In the genomic region with DNA sequence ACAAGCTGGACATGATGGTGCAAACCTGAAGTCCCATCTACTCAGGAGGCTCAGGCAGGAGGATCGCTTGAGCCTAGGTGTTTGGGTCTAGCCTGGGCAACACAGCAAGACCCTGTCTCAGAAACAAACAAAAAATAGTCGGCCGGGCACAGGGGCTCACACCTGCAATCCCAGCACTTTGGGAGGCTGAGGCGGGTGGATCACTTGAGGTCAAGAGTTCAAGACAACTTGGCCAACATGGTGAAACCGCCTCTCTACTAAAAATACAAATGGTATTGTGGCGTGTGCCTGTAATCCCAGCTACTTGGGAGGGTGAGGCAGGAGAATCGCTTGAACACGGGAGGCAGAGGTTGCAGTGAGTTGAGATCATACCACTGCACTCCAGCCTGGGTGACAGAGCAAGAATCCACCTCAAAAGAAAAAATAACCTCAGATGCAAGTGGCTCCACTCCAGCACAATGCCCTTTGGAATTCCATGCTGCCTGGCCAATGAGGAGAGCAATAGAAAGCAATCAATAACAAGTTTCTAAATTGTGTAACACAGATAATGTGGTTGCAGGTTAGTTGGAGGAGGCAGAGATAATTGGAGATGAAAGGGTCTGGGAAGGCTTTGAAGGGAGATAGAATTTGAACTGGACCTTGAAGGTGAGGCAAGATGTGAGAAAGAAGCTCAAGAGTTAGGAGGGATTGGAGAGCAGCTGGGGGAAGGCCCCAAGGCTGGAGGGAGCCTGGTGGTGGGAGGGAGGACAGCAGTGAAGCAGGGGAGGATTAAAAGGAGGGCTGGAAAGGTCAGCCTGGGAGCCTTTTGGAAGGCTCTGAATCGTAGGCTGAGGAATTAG, we compare ENCODE assay signal across 1 cellular context.
TF ChIP-seq lines count a peak whose summit lies in the region.

No MANE protein-coding gene starts in this region.

TF ChIP-seq in liver, 16 proteins besides CTCF, POLR2A, EP300 and RAD21 (continued from another document):
- TF ChIP-seq ZBTB33 (IDR thresholded peaks at IDR 0.05) (peak; percentile 75), GABPA (IDR thresholded peaks at IDR 0.05 in 1 of 2, conservative IDR thresholded peaks at IDR 0.05 in 1 of 2) (peak in 1 of 2 donors; percentile 70), SP1 (IDR thresholded peaks at IDR 0.05) (peak; percentile 86), FOXA1 (IDR thresholded peaks at IDR 0.05) (no peak), YY1 (IDR thresholded peaks at IDR 0.05) (peak; percentile 66), RXRA (IDR thresholded peaks at IDR 0.05) (peak; percentile 91 to 96), EGR1 (IDR thresholded peaks at IDR 0.05; ENCODE audit: low read depth in 2 of 2) (no peak), NR2F2 (IDR thresholded peaks at IDR 0.05) (peak; percentile 58), JUND (IDR thresholded peaks at IDR 0.05) (peak in 1 of 2 donors; percentile 88), ATF3 (IDR thresholded peaks at IDR 0.05) (peak; percentile 45), TAF1 (conservative IDR thresholded peaks at IDR 0.05) (no peak)
- TF ChIP-seq, protein P1, sequence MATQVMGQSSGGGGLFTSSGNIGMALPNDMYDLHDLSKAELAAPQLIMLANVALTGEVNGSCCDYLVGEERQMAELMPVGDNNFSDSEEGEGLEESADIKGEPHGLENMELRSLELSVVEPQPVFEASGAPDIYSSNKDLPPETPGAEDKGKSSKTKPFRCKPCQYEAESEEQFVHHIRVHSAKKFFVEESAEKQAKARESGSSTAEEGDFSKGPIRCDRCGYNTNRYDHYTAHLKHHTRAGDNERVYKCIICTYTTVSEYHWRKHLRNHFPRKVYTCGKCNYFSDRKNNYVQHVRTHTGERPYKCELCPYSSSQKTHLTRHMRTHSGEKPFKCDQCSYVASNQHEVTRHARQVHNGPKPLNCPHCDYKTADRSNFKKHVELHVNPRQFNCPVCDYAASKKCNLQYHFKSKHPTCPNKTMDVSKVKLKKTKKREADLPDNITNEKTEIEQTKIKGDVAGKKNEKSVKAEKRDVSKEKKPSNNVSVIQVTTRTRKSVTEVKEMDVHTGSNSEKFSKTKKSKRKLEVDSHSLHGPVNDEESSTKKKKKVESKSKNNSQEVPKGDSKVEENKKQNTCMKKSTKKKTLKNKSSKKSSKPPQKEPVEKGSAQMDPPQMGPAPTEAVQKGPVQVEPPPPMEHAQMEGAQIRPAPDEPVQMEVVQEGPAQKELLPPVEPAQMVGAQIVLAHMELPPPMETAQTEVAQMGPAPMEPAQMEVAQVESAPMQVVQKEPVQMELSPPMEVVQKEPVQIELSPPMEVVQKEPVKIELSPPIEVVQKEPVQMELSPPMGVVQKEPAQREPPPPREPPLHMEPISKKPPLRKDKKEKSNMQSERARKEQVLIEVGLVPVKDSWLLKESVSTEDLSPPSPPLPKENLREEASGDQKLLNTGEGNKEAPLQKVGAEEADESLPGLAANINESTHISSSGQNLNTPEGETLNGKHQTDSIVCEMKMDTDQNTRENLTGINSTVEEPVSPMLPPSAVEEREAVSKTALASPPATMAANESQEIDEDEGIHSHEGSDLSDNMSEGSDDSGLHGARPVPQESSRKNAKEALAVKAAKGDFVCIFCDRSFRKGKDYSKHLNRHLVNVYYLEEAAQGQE (IDR thresholded peaks at IDR 0.05) = no peak
